In the genomic region with DNA sequence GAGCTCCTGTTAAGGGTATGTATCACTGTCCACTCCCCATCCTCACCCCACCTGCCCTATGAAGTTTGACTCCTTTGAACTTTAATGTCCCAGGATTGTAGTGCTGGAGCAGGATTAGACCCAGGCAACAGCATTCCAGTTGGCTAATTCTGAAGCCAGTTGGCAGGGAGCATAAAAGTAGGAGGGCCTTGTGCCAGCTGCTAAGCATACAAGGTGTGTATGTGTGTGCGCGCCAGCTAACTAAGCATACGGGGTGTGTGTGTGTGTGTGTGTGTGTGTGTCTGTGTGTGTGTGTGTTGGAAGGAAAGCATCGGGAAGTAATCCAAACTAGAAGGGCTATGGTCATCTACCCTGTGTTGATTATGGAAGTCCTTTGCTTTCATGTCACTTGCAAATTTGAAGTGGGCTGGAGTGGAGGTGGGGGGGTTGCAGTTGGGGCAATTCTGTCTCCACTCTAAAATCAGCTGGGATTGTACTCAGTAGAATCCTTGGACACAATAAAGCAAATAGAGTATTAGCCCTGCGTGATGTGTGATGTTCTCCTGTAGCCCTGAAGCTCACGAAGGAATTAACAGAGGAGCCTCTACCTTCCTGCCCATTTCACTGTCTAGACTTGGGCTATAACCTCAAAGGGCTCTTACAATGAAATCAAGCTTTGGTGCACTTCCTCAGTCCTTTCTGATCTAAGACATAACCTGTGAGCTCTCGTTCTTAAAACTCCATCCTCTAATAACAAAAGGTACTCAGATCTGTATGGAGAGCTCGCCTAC, we compare ENCODE assay signal across 12 cellular contexts. TPM values are rescaled to one million over a fixed set of nuclear protein-coding genes. Genes with fewer than 3 reads are reported as not detected.
A peak's percentile ranks its signal among the peaks of the same experiment; 100 is the strongest.
DNase-seq lines count a peak whose midpoint lies in the region; ATAC-seq, FAIRE-seq and TF ChIP-seq lines count a peak whose summit lies in the region.
"Had no signal": no experiment of that assay in that cellular context is flagged by ENCODE, and none has a peak within 500 bp of the region (broad histone marks: within the 10 kb centered on the region; RNA-seq: fewer than 3 reads in every experiment).

No MANE protein-coding gene starts in this region.

- peaks cover 6% of the 10 kb centered on the region for H3K4me1 ChIP-seq in RWPE2 (ENCODE audit: insufficient read depth, poor library complexity, severe bottlenecking)
- no peaks in the 10 kb centered on the region for H3K4me1 ChIP-seq in small intestine (ENCODE audit: control insufficient read depth in 2 of 2, insufficient read depth in 1 of 2, low read depth in 1 of 2, low read length in 1 of 2)

- H3K27ac ChIP-seq in RWPE2 (ENCODE audit: poor library complexity, severe bottlenecking) (no peak overlapping the region), small intestine (ENCODE audit: low read depth in 1 of 2, low read length in 1 of 2) (no peak overlapping the region)

- no peaks in the 10 kb centered on the region for H3K27me3 ChIP-seq in RWPE2 (ENCODE audit: insufficient read depth, poor library complexity, severe bottlenecking)
- H3K27me3 ChIP-seq in small intestine (ENCODE audit: control insufficient read depth in 2 of 2, insufficient read depth in 2 of 2, low read length in 2 of 2): no peaks in the 10 kb centered on the region

- DNase-seq in NCI-H1105 treated with DMSO at 0.1 percent for 48 hours (lab: John Stamatoyannopoulos, UW) (peak; percentile 21), NCI-H1105 (lab: John Stamatoyannopoulos, UW) (no peak), RWPE2 (ENCODE audit: low spot score) (no peak), left ventricle myocardium superior (peak; percentile 43), small intestine (peak; percentile 66), NCI-H128 (lab: John Stamatoyannopoulos, UW; ENCODE audit: unreplicated experiment) (no peak)
- no peak for DNase-seq in activated CD8-positive, alpha-beta memory T cell treated with anti-CD3 and anti-CD28 coated beads for 24 hours
- DNase-seq: NCI-H226, SW 1271 had no signal

- no peaks in the 10 kb centered on the region for H3K9me3 ChIP-seq in RWPE2 (ENCODE audit: severe bottlenecking)
- H3K9me3 ChIP-seq in small intestine (ENCODE audit: control insufficient read depth, low read depth): no peaks in the 10 kb centered on the region

- FAIRE-seq in small intestine (lab: Jason Lieb, UNC): no peak
- FAIRE-seq: keratinocyte had no signal

- peaks cover 43% of the 10 kb centered on the region for H3K36me3 ChIP-seq in RWPE2 (ENCODE audit: low read depth)
- peaks cover 2 to 6% of the 10 kb centered on the region in 2 donors for H3K36me3 ChIP-seq in small intestine (ENCODE audit: control insufficient read depth in 2 of 2, insufficient read depth in 2 of 2, low read length in 2 of 2)

- H3K4me3 ChIP-seq in RWPE2 (ENCODE audit: severe bottlenecking) (no peak overlapping the region), small intestine (ENCODE audit: low read depth in 1 of 2, low read length in 2 of 2) (no peak overlapping the region)

- ATAC-seq in RWPE2 (ENCODE audit: low read depth): peak; percentile 13
- peak; percentile 94 for ATAC-seq in left ventricle myocardium superior
- ATAC-seq in HG02588 (IDR thresholded peaks at IDR 0.05; ENCODE audit: unreplicated experiment): no peak
- ATAC-seq: sciatic nerve had no signal

- no peak for TF ChIP-seq CTCF in RWPE2 (IDR thresholded peaks at IDR 0.05; ENCODE audit: poor library complexity, severe bottlenecking)

- WGBS in small intestine, 3 donors: 45 to 72% (median 63%) methylated on average over 8 of the region's 8 CpGs

- intact Hi-C loops in left ventricle myocardium superior (cut with micrococcal nuclease): no loop called here

RNA-seq across cellular contexts. Expression of gene HMGCR, which starts 26.9 kb away (rescaled TPM):
- 10.1 TPM for total RNA-seq in left ventricle myocardium superior
- polyA plus RNA-seq in small intestine: 10 to 100 TPM in 1 of 3 donors, 1 to 10 TPM in 2; 3.8 to 49.4 (median 9.2) TPM

Comparison
In these comparisons a context has a peak if more than half of its experiments do, and no peak if none do; other contexts are left out.
1. DNase-seq: peak in NCI-H1105 treated with DMSO at 0.1 percent for 48 hours (single experiment), left ventricle myocardium superior (single experiment) and small intestine (single experiment); none in NCI-H1105 (single experiment), RWPE2 (single experiment), NCI-H128 (single experiment) and activated CD8-positive, alpha-beta memory T cell treated with anti-CD3 and anti-CD28 coated beads for 24 hours (single experiment).